ENCODE assay signal across 10 cellular contexts in genomic region chr1:237042892-237043576, GRCh38. TPM values are rescaled to one million over a fixed set of nuclear protein-coding genes. Genes with fewer than 3 reads are reported as not detected.
DNase-seq lines count a peak whose midpoint lies in the region; ATAC-seq, FAIRE-seq and TF ChIP-seq lines count a peak whose summit lies in the region.
"Had no signal": no experiment of that assay in that cellular context is flagged by ENCODE, and none has a peak within 500 bp of the region (broad histone marks: within the 10 kb centered on the region; RNA-seq: fewer than 3 reads in every experiment).

No MANE protein-coding gene starts in this region.

- no peak for TF ChIP-seq EP300 in HepG2 (IDR thresholded peaks at IDR 0.05; ENCODE audit: low read depth in 2 of 2, low read length in 2 of 2)
- no peak for TF ChIP-seq EP300 in HepG2 (CRISPR knock-in tag; IDR thresholded peaks at IDR 0.05; ENCODE audit: borderline replicate concordance)

- TF ChIP-seq RAD21 in HepG2 (CRISPR knock-in tag; IDR thresholded peaks at IDR 0.05) = no peak

- H3K4me1 Mint-ChIP-seq in neural crest cell = peaks cover 12% of the 10 kb centered on the region

- H3K4me2 ChIP-seq in HepG2 (ENCODE audit: low read depth, low read length) = no peak overlapping the region

- in situ Hi-C loops in HepG2 (cut with HindIII; ENCODE audit: extremely low pct_ligation_motif_present, low pct_unique_long_range_greater_than_20kb) = no loop called here

- no peaks in the 10 kb centered on the region for H3K9me3 Mint-ChIP-seq in neural crest cell

- H3K27ac Mint-ChIP-seq in neural crest cell (ENCODE audit: unreplicated experiment) = no peak overlapping the region

- H3K79me2 ChIP-seq in HepG2 (ENCODE audit: insufficient read depth, low read length) = no peaks in the 10 kb centered on the region

- H3K27me3 Mint-ChIP-seq in neural crest cell (ENCODE audit: low read depth) = peaks cover 50% of the 10 kb centered on the region

- no peak for DNase-seq in right lobe of liver
- DNase-seq in HepG2 (ENCODE audit: low spot score) = no peak
- DNase-seq in epithelial cell of esophagus (ENCODE audit: low read depth) = peak; percentile 2
- peak; percentile 4 for DNase-seq in neural crest cell (ENCODE audit: low read depth, low spot score)
- peak; percentile 53 to 80 for DNase-seq in aorta
- DNase-seq in activated naive CD4-positive, alpha-beta T cell (lab: John Stamatoyannopoulos, UW) = no peak
- DNase-seq in RPMI8226 = no peak

- peak overlapping the region; percentile 70 for H3K4me3 Mint-ChIP-seq in neural crest cell

- TF ChIP-seq CTCF in right lobe of liver (IDR thresholded peaks at IDR 0.05) = no peak
- no peak for TF ChIP-seq CTCF in HepG2 (CRISPR knock-in tag; IDR thresholded peaks at IDR 0.05)
- TF ChIP-seq CTCF in epithelial cell of esophagus (IDR thresholded peaks at IDR 0.05; ENCODE audit: insufficient read depth, low read depth, low read length, missing control alignments) = no peak
- no peak for TF ChIP-seq CTCF in neural crest cell (conservative IDR thresholded peaks at IDR 0.05)

- CTCF ChIA-PET in HepG2 (lab: Yijun Ruan, JAX; ENCODE audit: low intra/inter-chr PET ratio, low total read pairs) = no interaction called here

- H4K20me1 ChIP-seq in HepG2 (ENCODE audit: insufficient read depth, low read length) = no peaks in the 10 kb centered on the region

- no peak overlapping the region for H2AFZ ChIP-seq in HepG2 (ENCODE audit: low read length)

- H3K36me3 ChIP-seq in right lobe of liver (no peaks in the 10 kb centered on the region), HepG2 (replicated peaks in 1 of 2; ENCODE audit: control insufficient read depth in 1 of 2, insufficient read depth in 2 of 2, low read length in 2 of 2) (no peaks in the 10 kb centered on the region), aorta (ENCODE audit: control insufficient read depth in 1 of 2, insufficient read depth in 2 of 2, low read length in 1 of 2) (no peaks in the 10 kb centered on the region)

- no peak overlapping the region for H3K27ac ChIP-seq in right lobe of liver
- H3K27ac ChIP-seq in HepG2 (ENCODE audit: extremely low read length, insufficient read depth, low read length) = no peak overlapping the region
- H3K27ac ChIP-seq in aorta (ENCODE audit: low read depth in 1 of 2, low read length in 2 of 2) = peak overlapping the region in 1 of 2 donors; percentile 39

- no peaks in the 10 kb centered on the region for H3K36me3 Mint-ChIP-seq in neural crest cell (ENCODE audit: low read depth)

- no peak overlapping the region for H3K9ac ChIP-seq in HepG2 (ENCODE audit: insufficient read depth, low read depth, low read length)

- H3K9me3 ChIP-seq in right lobe of liver (no peaks in the 10 kb centered on the region), HepG2 (ENCODE audit: low read length) (no peaks in the 10 kb centered on the region), aorta (ENCODE audit: control insufficient read depth, low read length) (no peaks in the 10 kb centered on the region)

- H3K4me1 ChIP-seq in right lobe of liver (no peaks in the 10 kb centered on the region), HepG2 (ENCODE audit: insufficient read depth, low read length) (no peaks in the 10 kb centered on the region), aorta (ENCODE audit: control insufficient read depth in 1 of 2, insufficient read depth in 2 of 2, low read length in 2 of 2) (peaks cover 0 to 6% of the 10 kb centered on the region in 2 donors)

- intact Hi-C loops in right lobe of liver (cut with DNase I) = no loop called here
- intact Hi-C loops in HepG2 (cut with micrococcal nuclease; ENCODE audit: unreplicated experiment) = no loop called here
- intact Hi-C loops in aorta (cut with DNase I) = loop anchor here in 1 of 2 donors (5.0 kb wide), 1 partner anchor 344 kb away; no protein-coding TSS in a partner anchor

- no peak for FAIRE-seq in HepG2 (lab: Jason Lieb, UNC)

- H3K27me3 ChIP-seq in right lobe of liver (peaks cover 0 to 30% of the 10 kb centered on the region in 2 donors), HepG2 (ENCODE audit: control insufficient read depth in 1 of 2, insufficient read depth in 2 of 2, low read length in 2 of 2) (peaks cover 0 to 37% of the 10 kb centered on the region in 2 experiments; a peak in 2 of 5 replicates), aorta (ENCODE audit: control insufficient read depth in 1 of 2, insufficient read depth in 2 of 2, low read length in 1 of 2) (no peaks in the 10 kb centered on the region)

- POLR2A ChIA-PET in HepG2 (lab: Yijun Ruan, JAX) = no interaction called here

- no peak for TF ChIP-seq POLR2A in right lobe of liver (IDR thresholded peaks at IDR 0.05)
- no peak for TF ChIP-seq POLR2A in HepG2 (IDR thresholded peaks at IDR 0.05; ENCODE audit: insufficient read depth in 1 of 2, low read depth in 2 of 2, low read length in 2 of 2)

- WGBS in right lobe of liver (ENCODE audit: insufficient coverage, low coverage, low lambda C conversion rate, missing lambda C conversion rate) = 0% methylated on average over 8 of the region's 55 CpGs
- WGBS in HepG2 (ENCODE audit: low lambda C conversion rate) = 72% methylated on average over 49 of the region's 55 CpGs
- WGBS in aorta, 2 donors = 0 to 1% methylated on average over 54 to 55 of the region's 55 CpGs

- ATAC-seq in right lobe of liver (peak in 1 of 4 donors; percentile 34), HepG2 (no peak), aorta (ENCODE audit: low FRiP score) (peak; percentile 64), HG03457 (IDR thresholded peaks at IDR 0.05; ENCODE audit: unreplicated experiment) (no peak)

- BruUV-seq in HepG2 (replicated peaks; lab: Mats Ljungman, UMichigan) = no TSS peak

- H3K4me3 ChIP-seq in right lobe of liver (peak overlapping the region; percentile 7 to 35 (median 23)), HepG2 (replicated peaks in 1 of 3; ENCODE audit: insufficient read depth in 1 of 3, low read depth in 2 of 3, low read length in 3 of 3) (no peak overlapping the region), epithelial cell of esophagus (ENCODE audit: low read length) (no peak overlapping the region), aorta (ENCODE audit: low read length in 2 of 2) (peak overlapping the region; percentile 51 to 68)

TF ChIP-seq in HepG2, 621 proteins besides CTCF, POLR2A, EP300 and RAD21 (continues in another document):
- no peak for TF ChIP-seq TEAD3 (CRISPR knock-in tag; optimal IDR thresholded peaks at IDR 0.05; ENCODE audit: borderline replicate concordance)

RNA-seq across cellular contexts. Expression of gene RYR2, which starts 1.1 kb away (rescaled TPM):
- total RNA-seq in right lobe of liver (under 1 TPM; 0.02 to 0.43 (median 0.16) TPM), HepG2 (2016; rRNA removed; fragmentation: Illumina TruSeq; extraction: Trizol) (not detected in 2 replicates), neural crest cell (0.07 TPM in 1 of 2 replicates, not detected in the other), aorta (100 to 1,000 TPM in 1 of 2 donors, 10 to 100 TPM in 1; 31.3 to 128 TPM)
- total RNA-seq in HepG2 (2016; cell fraction: cytosol; rRNA removed; fragmentation: Illumina TruSeq; extraction: Trizol; ENCODE audit: low read depth) = not detected in 2 replicates
- total RNA-seq in HepG2 (2016; cell fraction: insoluble cytoplasmic fraction; rRNA removed; fragmentation: Illumina TruSeq; extraction: Trizol) = not detected in 2 replicates
- not detected in 2 replicates for total RNA-seq in HepG2 (2016; cell fraction: membrane; rRNA removed; fragmentation: Illumina TruSeq; extraction: Trizol)
- not detected in 2 replicates for total RNA-seq in HepG2 (2016; cell fraction: nucleus; rRNA removed; fragmentation: Illumina TruSeq; extraction: Trizol)
- polyA plus RNA-seq in HepG2 (2011; rRNA removed) (not detected in 2 replicates), aorta (1 to 10 TPM; 2.6 to 4.0 TPM)
- not detected in 2 replicates for polyA plus RNA-seq in HepG2 (2011; cell fraction: cytosol; rRNA removed)
- polyA plus RNA-seq in HepG2 (2011; cell fraction: nucleus; rRNA removed) = not detected in 2 replicates
- not detected in 2 replicates for polyA plus RNA-seq in HepG2 (2012)
- not detected in 2 replicates for polyA plus RNA-seq in HepG2 (2016; cell fraction: cytosol; fragmentation: Illumina TruSeq; extraction: Trizol; ENCODE audit: low read depth)
- not detected in 2 replicates for polyA plus RNA-seq in HepG2 (2016; cell fraction: insoluble cytoplasmic fraction; fragmentation: Illumina TruSeq; extraction: Trizol; ENCODE audit: low read depth)
- not detected in 2 replicates for polyA plus RNA-seq in HepG2 (2016; cell fraction: membrane; fragmentation: Illumina TruSeq; extraction: Trizol; ENCODE audit: low read depth)
- polyA plus RNA-seq in HepG2 (2016; cell fraction: nucleus; fragmentation: Illumina TruSeq; extraction: Trizol; ENCODE audit: insufficient read depth, low read depth) = not detected in 2 replicates
- polyA minus RNA-seq in HepG2 (2011; rRNA and poly(A)+ RNA removed; ENCODE audit: low replicate concordance) = 15.8 TPM in 1 of 2 replicates, not detected in the other
- not detected in 2 replicates for polyA minus RNA-seq in HepG2 (2011; cell fraction: cytosol; rRNA and poly(A)+ RNA removed)
- not detected in 2 replicates for polyA minus RNA-seq in HepG2 (2011; cell fraction: nucleus; rRNA and poly(A)+ RNA removed)

RNA-seq across cellular contexts. Expression of gene MT1HL1, which starts 38.8 kb away (rescaled TPM):
- total RNA-seq in right lobe of liver = not detected
- not detected in 2 replicates for total RNA-seq in HepG2 (2016; rRNA removed; fragmentation: Illumina TruSeq; extraction: Trizol)
- not detected in 2 replicates for total RNA-seq in HepG2 (2016; cell fraction: cytosol; rRNA removed; fragmentation: Illumina TruSeq; extraction: Trizol; ENCODE audit: low read depth)
- not detected in 2 replicates for total RNA-seq in HepG2 (2016; cell fraction: insoluble cytoplasmic fraction; rRNA removed; fragmentation: Illumina TruSeq; extraction: Trizol)
- total RNA-seq in HepG2 (2016; cell fraction: membrane; rRNA removed; fragmentation: Illumina TruSeq; extraction: Trizol) = not detected in 2 replicates
- not detected in 2 replicates for total RNA-seq in HepG2 (2016; cell fraction: nucleus; rRNA removed; fragmentation: Illumina TruSeq; extraction: Trizol)
- not detected in 2 replicates for polyA plus RNA-seq in HepG2 (2011; rRNA removed)
- not detected in 2 replicates for polyA plus RNA-seq in HepG2 (2011; cell fraction: cytosol; rRNA removed)
- polyA plus RNA-seq in HepG2 (2011; cell fraction: nucleus; rRNA removed) = not detected in 2 replicates
- not detected in 2 replicates for polyA plus RNA-seq in HepG2 (2012)
- not detected in 2 replicates for polyA plus RNA-seq in HepG2 (2016; cell fraction: cytosol; fragmentation: Illumina TruSeq; extraction: Trizol; ENCODE audit: low read depth)
- not detected in 2 replicates for polyA plus RNA-seq in HepG2 (2016; cell fraction: insoluble cytoplasmic fraction; fragmentation: Illumina TruSeq; extraction: Trizol; ENCODE audit: low read depth)
- not detected in 2 replicates for polyA plus RNA-seq in HepG2 (2016; cell fraction: membrane; fragmentation: Illumina TruSeq; extraction: Trizol; ENCODE audit: low read depth)
- not detected in 2 replicates for polyA plus RNA-seq in HepG2 (2016; cell fraction: nucleus; fragmentation: Illumina TruSeq; extraction: Trizol; ENCODE audit: insufficient read depth, low read depth)
- polyA minus RNA-seq in HepG2 (2011; rRNA and poly(A)+ RNA removed; ENCODE audit: low replicate concordance) = not detected in 2 replicates
- not detected in 2 replicates for polyA minus RNA-seq in HepG2 (2011; cell fraction: cytosol; rRNA and poly(A)+ RNA removed)
- polyA minus RNA-seq in HepG2 (2011; cell fraction: nucleus; rRNA and poly(A)+ RNA removed) = not detected in 2 replicates
- total RNA-seq in neural crest cell = not detected in 2 replicates
- total RNA-seq in aorta = not detected
- polyA plus RNA-seq in aorta = not detected
- total RNA-seq: mononuclear cell had no signal
- polyA plus RNA-seq: adipose tissue had no signal

Comparison
In these comparisons a context has a peak if more than half of its experiments do, and no peak if none do; other contexts are left out.
1. H3K4me3 ChIP-seq: peak in right lobe of liver (3 of 3) and aorta (2 of 2); none in HepG2 (0 of 3) and epithelial cell of esophagus (single experiment).
2. DNase-seq: peak in epithelial cell of esophagus (single experiment), neural crest cell (single experiment) and aorta (2 of 2); none in right lobe of liver (0 of 3), HepG2 (single experiment), activated naive CD4-positive, alpha-beta T cell (0 of 4) and RPMI8226 (single experiment).
3. RNA of gene RYR2, which starts 1.1 kb away (total RNA-seq): 31.3 to 128 TPM in aorta; 0.02 to 0.43 TPM in right lobe of liver, 0.07 TPM in neural crest cell and not detected in HepG2; every median in the first group is over 10 times any median in the second.